Comparison of ENCODE assay signal across 17 cellular contexts in the genomic region with DNA sequence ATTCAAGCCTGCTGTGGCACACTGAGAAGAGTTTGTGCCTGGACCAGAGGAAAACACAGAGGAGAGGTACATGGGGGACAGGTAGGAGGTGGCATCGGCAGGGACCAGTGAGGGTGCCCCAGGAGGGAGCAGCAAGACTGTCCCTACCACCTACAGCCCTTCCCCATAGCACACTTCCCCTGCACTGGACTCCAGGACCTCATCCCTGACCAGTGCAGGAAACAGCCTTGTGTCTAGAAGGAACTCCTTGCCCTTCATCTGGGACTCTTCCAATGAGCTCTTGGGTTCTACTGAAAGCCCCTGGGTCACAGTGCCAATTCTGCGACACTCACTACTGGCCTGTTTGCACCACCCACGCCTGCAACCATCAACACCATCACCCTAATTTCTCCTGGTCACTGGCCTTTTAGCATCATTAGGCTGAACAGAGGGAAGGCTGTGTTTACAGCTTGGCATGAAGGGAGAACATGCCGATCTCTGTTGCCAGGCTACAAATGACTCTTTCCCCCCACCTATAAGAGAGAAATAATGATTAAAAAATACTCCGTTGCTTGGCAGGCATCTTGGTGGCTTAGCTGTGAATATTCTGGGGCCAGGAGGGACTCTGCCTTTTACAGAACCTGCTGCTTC.
A peak's percentile ranks its signal among the peaks of the same experiment; 100 is the strongest.
DNase-seq lines count a peak whose midpoint lies in the region; ATAC-seq and TF ChIP-seq lines count a peak whose summit lies in the region.
"Had no signal": no experiment of that assay in that cellular context is flagged by ENCODE, and none has a peak within 500 bp of the region (broad histone marks: within the 10 kb centered on the region; RNA-seq: fewer than 3 reads in every experiment).

No MANE protein-coding gene starts in this region.

- no peaks in the 10 kb centered on the region for H3K36me3 ChIP-seq in esophagus squamous epithelium
- H3K36me3 ChIP-seq: SJSA1 had no signal

- DNase-seq in NCI-H446 treated with DMSO at 0.1 percent for 48 hours (lab: John Stamatoyannopoulos, UW) (peak; percentile 8), NCI-H446 (lab: John Stamatoyannopoulos, UW) (no peak), esophagus squamous epithelium (lab: John Stamatoyannopoulos, UW) (no peak), sciatic nerve (ENCODE audit: low spot score) (no peak), ureter (ENCODE audit: low spot score) (peak; percentile 41), kidney tubule cell (ENCODE audit: low spot score) (no peak), KBM-7 (no peak)
- DNase-seq: DMS 273 treated with DMSO at 0.1 percent for 48 hours, GDM1, GOT3, MV-4-11, NCI-H146, NCI-H226, NCI-H526 treated with DMSO at 0.1 percent for 48 hours had no signal

- in situ Hi-C loops in KBM-7 (cut with MboI; ENCODE audit: low pct_unique_long_range_greater_than_20kb, low sequenced_read_pairs): no loop called here

- peak overlapping the region in 3 of 4 donors; percentile 17 to 64 (median 49) for H3K27ac ChIP-seq in esophagus squamous epithelium
- H3K27ac ChIP-seq: SJSA1 had no signal

- 58 to 70% methylated on average over 5 of the region's 5 CpGs for WGBS in esophagus squamous epithelium, 2 donors

- intact Hi-C loops in esophagus squamous epithelium (cut with DNase I): no loop called here
- intact Hi-C loops in sciatic nerve (cut with DNase I): no loop called here

- H3K27me3 ChIP-seq in esophagus squamous epithelium: peaks cover 0 to 12% (median 0%) of the 10 kb centered on the region in 4 donors
- H3K27me3 ChIP-seq: SJSA1 had no signal

- H3K4me1 ChIP-seq in esophagus squamous epithelium: peaks cover 0 to 11% (median 5%) of the 10 kb centered on the region in 3 donors
- H3K4me1 ChIP-seq: SJSA1 had no signal

- ATAC-seq in sciatic nerve: peak; percentile 34
- ATAC-seq in GM18907 (IDR thresholded peaks at IDR 0.05; ENCODE audit: unreplicated experiment): no peak
- ATAC-seq: K562 had no signal

- TF ChIP-seq CTCF in esophagus squamous epithelium (IDR thresholded peaks at IDR 0.05): no peak

- TF ChIP-seq POLR2A in esophagus squamous epithelium (IDR thresholded peaks at IDR 0.05): no peak

- no peak overlapping the region for H3K4me3 ChIP-seq in esophagus squamous epithelium
- H3K4me3 ChIP-seq: K562, SJSA1 had no signal

- H3K9me3 ChIP-seq in esophagus squamous epithelium: no peaks in the 10 kb centered on the region

Comparison
In these comparisons a context has a peak if more than half of its experiments do, and no peak if none do; other contexts are left out.
1. DNase-seq: peak in NCI-H446 treated with DMSO at 0.1 percent for 48 hours (single experiment) and ureter (single experiment); none in NCI-H446 (0 of 2), esophagus squamous epithelium (single experiment), sciatic nerve (single experiment), kidney tubule cell (single experiment) and KBM-7 (single experiment).